Comparison of ENCODE assay signal across 15 cellular contexts in genomic region chr16:67460168-67460567, GRCh38. TPM values are rescaled to one million over a fixed set of nuclear protein-coding genes. Genes with fewer than 3 reads are reported as not detected.
DNase-seq lines count a peak whose midpoint lies in the region; ATAC-seq and TF ChIP-seq lines count a peak whose summit lies in the region.
"Had no signal": no experiment of that assay in that cellular context is flagged by ENCODE, and none has a peak within 500 bp of the region (broad histone marks: within the 10 kb centered on the region; RNA-seq: fewer than 3 reads in every experiment).

No MANE protein-coding gene starts in this region.

- H3K4me1 ChIP-seq in esophagus squamous epithelium (peaks cover 72 to 99% (median 73%) of the 10 kb centered on the region in 3 donors), transverse colon (peaks cover 81 to 97% (median 92%) of the 10 kb centered on the region in 4 donors)

- no peaks in the 10 kb centered on the region for H3K9me3 Mint-ChIP-seq in nephron
- H3K9me3 Mint-ChIP-seq: activated T-cell treated with anti-CD3 and anti-CD28 coated beads, Interleukin-2, amount 50 U/mL, for 24 hours had no signal

- H3K36me3 Mint-ChIP-seq in nephron (ENCODE audit: low read depth): no peaks in the 10 kb centered on the region

- no peak for TF ChIP-seq EP300 in transverse colon (IDR thresholded peaks at IDR 0.05; ENCODE audit: low read depth)

- H3K36me3 ChIP-seq in esophagus squamous epithelium (no peaks in the 10 kb centered on the region), transverse colon (no peaks in the 10 kb centered on the region)
- H3K36me3 ChIP-seq: ovary had no signal

- DNase-seq in esophagus squamous epithelium (lab: John Stamatoyannopoulos, UW) (no peak), transverse colon (no peak), activated gamma-delta T cell (lab: John Stamatoyannopoulos, UW) (no peak)
- no peak for DNase-seq in stimulated activated CD4-positive, alpha-beta T cell treated with anti-CD3 and anti-CD28 coated beads, Interleukin-4, amount 100 ng/mL, for 4 hours
- DNase-seq: activated T-cell treated with anti-CD3 and anti-CD28 coated beads, Interleukin-2, amount 50 U/mL, for 24 hours; effector CD4-positive, alpha-beta T cell; stimulated activated CD4-positive, alpha-beta T cell treated with anti-CD3 and anti-CD28 coated beads, Interleukin-4, amount 100 ng/mL, for 1 hour; stimulated activated naive CD4-positive, alpha-beta T cell had no signal

- ATAC-seq in HG02885 (IDR thresholded peaks at IDR 0.05; ENCODE audit: poor library complexity, unreplicated experiment): no peak

- H3K27me3 Mint-ChIP-seq in nephron (ENCODE audit: low read depth): peaks cover 4% of the 10 kb centered on the region
- H3K27me3 Mint-ChIP-seq: activated T-cell treated with anti-CD3 and anti-CD28 coated beads, Interleukin-2, amount 50 U/mL, for 24 hours had no signal

- H3K27me3 ChIP-seq in esophagus squamous epithelium: no peaks in the 10 kb centered on the region
- no peaks in the 10 kb centered on the region for H3K27me3 ChIP-seq in transverse colon
- H3K27me3 ChIP-seq: ovary had no signal

- no peak for TF ChIP-seq CTCF in VCaP (conservative IDR thresholded peaks at IDR 0.05)
- TF ChIP-seq CTCF in esophagus squamous epithelium (IDR thresholded peaks at IDR 0.05): no peak
- no peak for TF ChIP-seq CTCF in nephron (IDR thresholded peaks at IDR 0.05; ENCODE audit: unreplicated experiment in 3 of 3)
- TF ChIP-seq CTCF in transverse colon (IDR thresholded peaks at IDR 0.05): no peak

- H3K4me3 Mint-ChIP-seq in nephron: peak overlapping the region in 2 of 3 experiments; percentile 39 to 66
- H3K4me3 Mint-ChIP-seq: activated T-cell treated with anti-CD3 and anti-CD28 coated beads, Interleukin-2, amount 50 U/mL, for 24 hours had no signal

- peaks cover 54% of the 10 kb centered on the region for H3K4me1 Mint-ChIP-seq in nephron

- H3K4me3 ChIP-seq in esophagus squamous epithelium: no peak overlapping the region
- no peak overlapping the region for H3K4me3 ChIP-seq in transverse colon
- H3K4me3 ChIP-seq: ovary had no signal

- intact Hi-C loops in esophagus squamous epithelium (cut with DNase I) (loop anchor here (5.0 kb wide), 1 partner anchor 38 kb away; no protein-coding TSS in a partner anchor), transverse colon (cut with DNase I; ENCODE audit: low total_unique reads) (no loop called here)

- TF ChIP-seq POLR2A in esophagus squamous epithelium (IDR thresholded peaks at IDR 0.05): no peak
- no peak for TF ChIP-seq POLR2A in transverse colon (IDR thresholded peaks at IDR 0.05)

- 69 to 83% methylated on average over 3 to 5 of the region's 5 CpGs for WGBS in esophagus squamous epithelium, 2 donors
- 70% methylated on average over 5 of the region's 5 CpGs; no CpG with 5 or more reads in 1 of the 2 donors for WGBS in transverse colon (ENCODE audit: low coverage in 1 of 2), 2 donors

- in situ Hi-C loops in transverse colon (cut with MboI; ENCODE audit: low pct_ligation_motif_present in 1 of 4, low pct_unique_long_range_greater_than_20kb in 1 of 4, low sequenced_read_pairs in 3 of 4): no loop called here

- H3K27ac Mint-ChIP-seq in nephron: peak overlapping the region; percentile 95 to 98 (median 95)
- H3K27ac Mint-ChIP-seq: activated T-cell treated with anti-CD3 and anti-CD28 coated beads, Interleukin-2, amount 50 U/mL, for 24 hours had no signal

- H3K27ac ChIP-seq in VCaP (peak overlapping the region; percentile 62), esophagus squamous epithelium (peak overlapping the region; percentile 73 to 88 (median 82)), transverse colon (peak overlapping the region; percentile 85 to 95 (median 94))

- H3K9me3 ChIP-seq in esophagus squamous epithelium (no peaks in the 10 kb centered on the region), transverse colon (no peaks in the 10 kb centered on the region)
- H3K9me3 ChIP-seq: ovary had no signal

RNA-seq across cellular contexts. Expression of gene ATP6V0D1, which starts 20.8 kb away (rescaled TPM):
- 100 to 1,000 TPM in 3 of 4 donors, 10 to 100 TPM in 1; 99.4 to 158 (median 131) TPM for total RNA-seq in esophagus squamous epithelium
- total RNA-seq in transverse colon: 100 to 1,000 TPM; 218 to 457 (median 386) TPM

RNA-seq across cellular contexts. Expression of gene AGRP, which starts 23.2 kb away (rescaled TPM):
- not detected for total RNA-seq in esophagus squamous epithelium
- not detected for total RNA-seq in transverse colon
- total RNA-seq: H1, HT1080, left lobe of liver had no signal

RNA-seq across cellular contexts. Expression of gene HSD11B2, which starts 29.2 kb away (rescaled TPM):
- total RNA-seq in esophagus squamous epithelium (10 to 100 TPM in 1 of 4 donors, 1 to 10 TPM in 3; 2.1 to 13.0 (median 6.7) TPM), transverse colon (1,000 to 10,000 TPM in 1 of 4 donors, 100 to 1,000 TPM in 3; 667 to 1,081 (median 790) TPM)

RNA-seq across cellular contexts. Expression of gene ZDHHC1, which starts 43.9 kb away (rescaled TPM):
- total RNA-seq in esophagus squamous epithelium (10 to 100 TPM in 1 of 4 donors, 1 to 10 TPM in 3; 2.5 to 11.1 (median 3.8) TPM), transverse colon (10 to 100 TPM in 2 of 4 donors, 1 to 10 TPM in 2; 7.1 to 36.3 (median 20.5) TPM)

Comparison
In these comparisons a context has a peak if more than half of its experiments do, and no peak if none do; other contexts are left out.
1. RNA of gene HSD11B2, which starts 29.2 kb away (total RNA-seq): 667 to 1,081 TPM in transverse colon; 2.1 to 13.0 TPM in esophagus squamous epithelium; every median in the first group is over 10 times any median in the second.
2. Peak in every context shown above with its lines, with median percentiles within 50 percentile points of each other: H3K27ac ChIP-seq.